ENCODE assay signal across 25 cellular contexts in the genomic region with DNA sequence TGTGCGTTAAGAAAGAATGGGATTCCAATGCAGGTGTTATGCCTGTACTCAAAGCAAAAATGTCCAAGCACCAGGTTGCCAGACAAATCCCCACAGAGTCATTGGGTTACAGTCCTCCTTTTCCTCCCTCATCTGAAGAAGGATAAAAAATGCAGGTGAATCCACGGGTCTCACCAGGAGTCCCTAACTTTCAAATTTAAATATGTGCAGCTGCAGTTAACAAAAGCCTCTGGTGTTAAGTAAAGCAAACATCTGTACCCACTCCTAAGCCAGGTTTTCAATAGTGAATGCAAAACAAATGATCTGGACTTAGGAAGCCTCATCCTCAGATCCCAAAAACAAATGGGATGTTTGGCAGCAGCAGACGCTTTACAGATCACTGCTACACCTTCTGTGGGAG.
DNase-seq lines count a peak whose midpoint lies in the region; ATAC-seq, FAIRE-seq and TF ChIP-seq lines count a peak whose summit lies in the region.
"Had no signal": no experiment of that assay in that cellular context is flagged by ENCODE, and none has a peak within 500 bp of the region (broad histone marks: within the 10 kb centered on the region; RNA-seq: fewer than 3 reads in every experiment).

No MANE protein-coding gene starts in this region.

- TF ChIP-seq RAD21 in H1 (IDR thresholded peaks at IDR 0.05 in 1 of 2, conservative IDR thresholded peaks at IDR 0.05 in 1 of 2; ENCODE audit: low read depth in 2 of 2, low read length in 2 of 2), result no peak

- H3K27ac Mint-ChIP-seq in GM23338, result no peak overlapping the region
- H3K27ac Mint-ChIP-seq: CD4-positive, alpha-beta T cell; CD8-positive, alpha-beta memory T cell had no signal

- POLR2A ChIA-PET in H1 (lab: Charles Lee; ENCODE audit: partially characterized antibody), result no interaction called here

- H2BK15ac ChIP-seq in H1 (ENCODE audit: low read length), result no peak overlapping the region

- no peak overlapping the region for H3K27ac ChIP-seq in GM23338 (ENCODE audit: low read depth)
- H3K27ac ChIP-seq in MM.1S (ENCODE audit: low read length), result no peak overlapping the region
- no peak overlapping the region for H3K27ac ChIP-seq in H1 (ENCODE audit: low read depth, low read length)
- H3K27ac ChIP-seq: A549; BLaER1 treated with 17β-estradiol and CSF1 and Interleukin-3, amounts not matched to agents 10 nM and 100 nM; GM23248 had no signal

- H4K5ac ChIP-seq in H1 (ENCODE audit: insufficient read length, low read depth, low read length), result no peak overlapping the region

- H3K9ac ChIP-seq in MM.1S (ENCODE audit: low read length) (no peak overlapping the region), H1 (replicated peaks in 1 of 4; ENCODE audit: extremely low read depth in 1 of 4, low read depth in 3 of 4, low read length in 3 of 4) (no peak overlapping the region)
- H3K9ac ChIP-seq: BLaER1 treated with 17β-estradiol and CSF1 and Interleukin-3, amounts not matched to agents 10 nM and 100 nM; GM23248 had no signal

- H3K4me1 ChIP-seq in GM23338 (ENCODE audit: insufficient read depth) (peaks cover 9% of the 10 kb centered on the region), MM.1S (ENCODE audit: low read length) (peaks cover 23% of the 10 kb centered on the region), H1 (replicated peaks in 1 of 4; ENCODE audit: control insufficient read depth in 3 of 4, insufficient read depth in 4 of 4, low read length in 3 of 4) (peaks cover 0 to 3% (median under 1%) of the 10 kb centered on the region in 4 experiments; a peak in 4 of 7 replicates)
- H3K4me1 ChIP-seq: A549, BE2C had no signal

- ATAC-seq in GM23338, result peak; percentile 48
- ATAC-seq: A549, GM12878 had no signal

- H3K56ac ChIP-seq in H1 (replicated peaks; ENCODE audit: insufficient read length, low read depth, low read length), result no peak overlapping the region

- H3K23ac ChIP-seq in H1 (ENCODE audit: insufficient read length), result no peak overlapping the region

- H3K9me2 ChIP-seq in GM23338 (ENCODE audit: insufficient read depth), result no peaks in the 10 kb centered on the region
- no peaks in the 10 kb centered on the region for H3K9me2 ChIP-seq in MM.1S (replicated peaks; ENCODE audit: insufficient read depth, low read length)

- H3K4me3 ChIP-seq in GM23338, result no peak overlapping the region
- H3K4me3 ChIP-seq in MM.1S (ENCODE audit: low read length), result no peak overlapping the region
- H3K4me3 ChIP-seq in H1 (ENCODE audit: extremely low read depth in 1 of 4, insufficient read depth in 2 of 4, low read depth in 3 of 4, low read length in 4 of 4), result no peak overlapping the region
- H3K4me3 ChIP-seq: A549; BLaER1 treated with 17β-estradiol and CSF1 and Interleukin-3, amounts not matched to agents 10 nM and 100 nM; GM12878; GM23248 had no signal

- H4K91ac ChIP-seq in H1 (replicated peaks; ENCODE audit: insufficient read length, low read length), result no peak overlapping the region

- H2BK5ac ChIP-seq in H1 (ENCODE audit: low read depth, low read length), result no peak overlapping the region

- no peak overlapping the region for H2AFZ ChIP-seq in GM23338
- H2AFZ ChIP-seq in MM.1S (ENCODE audit: low read length), result no peak overlapping the region
- H2AFZ ChIP-seq in H1 (ENCODE audit: low read length), result no peak overlapping the region
- H2AFZ ChIP-seq: GM23248 had no signal

- H3K14ac ChIP-seq in H1 (ENCODE audit: insufficient read length), result no peak overlapping the region

- H4K20me1 ChIP-seq in GM23338 (replicated peaks; ENCODE audit: insufficient read depth) (no peaks in the 10 kb centered on the region), MM.1S (ENCODE audit: insufficient read depth, low read length) (no peaks in the 10 kb centered on the region), H1 (replicated peaks in 1 of 2; ENCODE audit: control insufficient read depth in 1 of 2, insufficient read depth in 2 of 2, low read length in 2 of 2) (no peaks in the 10 kb centered on the region)
- H4K20me1 ChIP-seq: BLaER1 treated with 17β-estradiol and CSF1 and Interleukin-3, amounts not matched to agents 10 nM and 100 nM had no signal

- peaks cover 54% of the 10 kb centered on the region for H3K9me3 Mint-ChIP-seq in GM23338

- TF ChIP-seq EP300 in H1 (IDR thresholded peaks at IDR 0.05; ENCODE audit: borderline replicate concordance in 1 of 2, low read depth in 2 of 2, low read length in 2 of 2), result no peak

- H3K79me1 ChIP-seq in H1 (ENCODE audit: low read depth, low read length), result no peaks in the 10 kb centered on the region

- H3K4ac ChIP-seq in H1 (replicated peaks; ENCODE audit: insufficient read length, low read depth, low read length), result no peak overlapping the region

- no peak overlapping the region for H3K4me3 Mint-ChIP-seq in GM23338
- H3K4me3 Mint-ChIP-seq: CD14-positive monocyte; CD4-positive, alpha-beta T cell; CD8-positive, alpha-beta memory T cell had no signal

- no peaks in the 10 kb centered on the region for H3K9me3 ChIP-seq in MM.1S (replicated peaks; ENCODE audit: insufficient read depth, low read length)
- H3K9me3 ChIP-seq in H1 (ENCODE audit: insufficient read depth in 2 of 2, low read depth in 1 of 2, low read length in 1 of 2), result no peaks in the 10 kb centered on the region
- H3K9me3 ChIP-seq: A549, BE2C had no signal

- no peak for TF ChIP-seq CTCF in GM23338 (conservative IDR thresholded peaks at IDR 0.05; ENCODE audit: low read depth in 2 of 2)
- TF ChIP-seq CTCF in MM.1S (IDR thresholded peaks at IDR 0.05; ENCODE audit: low read length), result no peak
- no peak for TF ChIP-seq CTCF in H1 (IDR thresholded peaks at IDR 0.05; ENCODE audit: control extremely low read depth in 1 of 3, insufficient read depth in 1 of 3, low read depth in 1 of 3, low read length in 3 of 3)

- no peaks in the 10 kb centered on the region for H3K23me2 ChIP-seq in H1 (ENCODE audit: low read depth, low read length)

- no peak overlapping the region for H2BK120ac ChIP-seq in H1 (replicated peaks; ENCODE audit: low read depth, low read length)

- 26% methylated on average over 3 of the region's 3 CpGs; no CpG with 5 or more reads in 1 of the 2 experiments for WGBS in H1 (ENCODE audit: extremely low coverage in 1 of 2, insufficient coverage in 1 of 2, insufficient read length in 1 of 2, insufficient replicate concordance in 2 of 2, low coverage in 1 of 2, low lambda C conversion rate in 2 of 2, missing lambda C conversion rate in 1 of 2), 2 experiments

- H3K36me3 ChIP-seq in GM23338 (ENCODE audit: insufficient read depth), result no peaks in the 10 kb centered on the region
- H3K36me3 ChIP-seq in MM.1S (replicated peaks; ENCODE audit: insufficient read depth, low read length), result no peaks in the 10 kb centered on the region
- H3K36me3 ChIP-seq in H1 (ENCODE audit: control insufficient read depth in 2 of 4, insufficient read depth in 4 of 4, low read length in 3 of 4), result no peaks in the 10 kb centered on the region
- H3K36me3 ChIP-seq: BE2C; BLaER1 treated with 17β-estradiol and CSF1 and Interleukin-3, amounts not matched to agents 10 nM and 100 nM had no signal

- peaks cover 50% of the 10 kb centered on the region for H3K27me3 ChIP-seq in GM23338 (ENCODE audit: insufficient read depth)
- no peaks in the 10 kb centered on the region for H3K27me3 ChIP-seq in MM.1S (replicated peaks; ENCODE audit: insufficient read depth, low read length)
- peaks cover 2 to 10% (median 8%) of the 10 kb centered on the region in 4 experiments; a peak in 5 of 7 replicates for H3K27me3 ChIP-seq in H1 (replicated peaks in 1 of 4; ENCODE audit: control insufficient read depth in 3 of 4, extremely low read depth in 1 of 4, insufficient read depth in 3 of 4, low read length in 3 of 4)
- H3K27me3 ChIP-seq: BE2C; BLaER1 treated with 17β-estradiol and CSF1 and Interleukin-3, amounts not matched to agents 10 nM and 100 nM had no signal

- H3K36me3 Mint-ChIP-seq in GM23338 (ENCODE audit: low read depth), result no peaks in the 10 kb centered on the region
- H3K36me3 Mint-ChIP-seq: CD14-positive monocyte had no signal

- no peak overlapping the region for H2BK20ac ChIP-seq in H1 (ENCODE audit: low read length)

- H3K79me2 ChIP-seq in GM23338 (replicated peaks; ENCODE audit: insufficient read depth) (no peaks in the 10 kb centered on the region), MM.1S (ENCODE audit: low read length) (no peaks in the 10 kb centered on the region), H1 (ENCODE audit: control insufficient read depth in 1 of 2, insufficient read depth in 2 of 2, low read length in 2 of 2) (no peaks in the 10 kb centered on the region)

- no peak overlapping the region for H2AK5ac ChIP-seq in H1 (ENCODE audit: low read depth, low read length)

- TF ChIP-seq POLR2A in H1 (IDR thresholded peaks at IDR 0.05; ENCODE audit: control extremely low read depth in 1 of 2, low read depth in 2 of 2, low read length in 2 of 2), result no peak

- H4K8ac ChIP-seq in H1 (ENCODE audit: extremely low read depth, insufficient read depth, low read length), result no peak overlapping the region

- H3K27me3 Mint-ChIP-seq in GM23338 (ENCODE audit: insufficient read depth, low read depth, poor library complexity), result peaks cover 3% of the 10 kb centered on the region
- H3K27me3 Mint-ChIP-seq: CD4-positive, alpha-beta T cell; CD8-positive, alpha-beta memory T cell had no signal

- H2BK12ac ChIP-seq in H1 (ENCODE audit: low read depth, low read length), result no peak overlapping the region

- no peaks in the 10 kb centered on the region for H3F3A ChIP-seq in GM23338 (replicated peaks; ENCODE audit: low read depth)
- H3F3A ChIP-seq in MM.1S (ENCODE audit: insufficient read depth, low read length), result no peaks in the 10 kb centered on the region; the same call in 1 of the 2 replicates

- no peak overlapping the region for H3K18ac ChIP-seq in H1 (ENCODE audit: extremely low read depth, low read length)

- H3K4me1 Mint-ChIP-seq in GM23338, result peaks cover 24% of the 10 kb centered on the region
- H3K4me1 Mint-ChIP-seq: CD8-positive, alpha-beta memory T cell had no signal

- CTCF ChIA-PET in H1 (lab: Charles Lee; ENCODE audit: partially characterized antibody), result interaction anchor here (0.8 to 1.3 kb wide), 2 partner anchors 8 to 103 kb away, joined by 3 read pairs; no protein-coding TSS in a partner anchor

- FAIRE-seq in H1 (lab: Jason Lieb, UNC), result peak; percentile 58
- FAIRE-seq: A549, D721Med, GM12878, GM19239, H54 had no signal

- DNase-seq in GM23338 (ENCODE audit: low spot score), result peak; percentile 59
- no peak for DNase-seq in MM.1S
- no peak for DNase-seq in H1 (ENCODE audit: low read depth in 1 of 2, low spot score in 2 of 2)
- peak; percentile 15 for DNase-seq in iPS-NIHi11 (ENCODE audit: low spot score)
- no peak for DNase-seq in pons (ENCODE audit: low spot score)
- DNase-seq in activated CD4-positive, CD25-positive, alpha-beta regulatory T cell treated with anti-CD3 and anti-CD28 coated beads, Interleukin-2, amount 50 U/mL, for 72 hours, result no peak
- no peak for DNase-seq in anterior cingulate cortex (lab: John Stamatoyannopoulos, UW)
- DNase-seq: 8988T; ACHN; AML-193; BE2C; CD4-positive, alpha-beta T cell; CD8-positive, alpha-beta memory T cell; DMS 273 treated with DMSO at 0.1 percent for 48 hours; DMS79; EL; GDM1; GM23248 had no signal

- no peak overlapping the region for H3K4me2 ChIP-seq in GM23338
- H3K4me2 ChIP-seq in MM.1S (ENCODE audit: low read depth, low read length), result peak overlapping the region; percentile 7; the same call in 1 of the 2 replicates
- peak overlapping the region in 1 of 2 experiments; percentile 49; a peak in 2 of 4 replicates for H3K4me2 ChIP-seq in H1 (ENCODE audit: insufficient read depth in 1 of 2, low read depth in 2 of 2, low read length in 2 of 2)
- H3K4me2 ChIP-seq: A549 had no signal

TF ChIP-seq in H1, 55 proteins besides CTCF, POLR2A, EP300 and RAD21 (continues in another document):
- no peak for TF ChIP-seq TAF7 (optimal IDR thresholded peaks at IDR 0.05; ENCODE audit: borderline replicate concordance, low read depth, low read length)

Comparison
In these comparisons a context has a peak if more than half of its experiments do, and no peak if none do; other contexts are left out.
1. DNase-seq: peak in GM23338 (single experiment) and iPS-NIHi11 (single experiment); none in MM.1S (single experiment), H1 (0 of 2), pons (single experiment), activated CD4-positive, CD25-positive, alpha-beta regulatory T cell treated with anti-CD3 and anti-CD28 coated beads, Interleukin-2, amount 50 U/mL, for 72 hours (single experiment) and anterior cingulate cortex (0 of 58).